In genomic region chr14:92774563-92774962, GRCh38 we compare ENCODE assay signal across 1 cellular context.
TF ChIP-seq lines count a peak whose summit lies in the region.

No MANE protein-coding gene starts in this region.

TF ChIP-seq in HepG2, 621 proteins besides CTCF, POLR2A, EP300 and RAD21:
- no peak for TF ChIP-seq ZNF331 (CRISPR knock-in tag; IDR thresholded peaks at IDR 0.05)
- TF ChIP-seq TERF1 (CRISPR knock-in tag; IDR thresholded peaks at IDR 0.05): no peak
- no peak for TF ChIP-seq ZNF639 (CRISPR knock-in tag; conservative IDR thresholded peaks at IDR 0.05)
- TF ChIP-seq CERS6 (CRISPR knock-in tag; IDR thresholded peaks at IDR 0.05): no peak
- TF ChIP-seq ZFP90 (CRISPR knock-in tag; IDR thresholded peaks at IDR 0.05; ENCODE audit: borderline replicate concordance): no peak
- no peak for TF ChIP-seq ZNF883 (CRISPR knock-in tag; IDR thresholded peaks at IDR 0.05; ENCODE audit: not compliant biosample characterization)
- TF ChIP-seq ZNF318 (CRISPR knock-in tag; IDR thresholded peaks at IDR 0.05): no peak
- TF ChIP-seq ZNF562 (CRISPR knock-in tag; IDR thresholded peaks at IDR 0.05; ENCODE audit: borderline replicate concordance): no peak
- TF ChIP-seq ZNF142 (CRISPR knock-in tag; IDR thresholded peaks at IDR 0.05): no peak
- no peak for TF ChIP-seq HCFC1 (IDR thresholded peaks at IDR 0.05; ENCODE audit: low read depth, low read length)
- TF ChIP-seq MAZ (IDR thresholded peaks at IDR 0.05; ENCODE audit: borderline replicate concordance, low read depth, low read length): no peak
- no peak for TF ChIP-seq MAZ (CRISPR knock-in tag; IDR thresholded peaks at IDR 0.05; ENCODE audit: low read depth)
